Comparison of ENCODE assay signal across 20 cellular contexts in the genomic region with DNA sequence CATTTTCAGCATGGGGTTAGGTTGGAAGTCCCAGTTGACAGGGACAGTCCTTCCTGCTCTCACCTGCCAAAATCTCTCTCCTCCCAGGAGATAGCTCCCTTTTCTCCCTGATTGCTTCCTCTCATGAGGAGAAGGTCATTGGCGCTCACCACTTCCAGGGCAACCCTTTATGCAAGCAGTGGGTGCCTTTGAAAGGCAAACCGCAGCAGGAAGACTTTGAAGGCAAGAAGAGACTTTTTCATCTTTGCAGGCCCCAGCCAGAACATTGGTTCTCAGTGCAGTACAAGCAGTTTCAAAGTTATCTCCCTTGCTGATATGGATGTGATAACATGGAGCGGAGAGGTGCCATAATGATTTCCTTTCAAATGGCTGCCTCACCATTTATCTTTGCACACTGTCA.
"Had no signal": no experiment of that assay in that cellular context is flagged by ENCODE, and none has a peak within 500 bp of the region (broad histone marks: within the 10 kb centered on the region; RNA-seq: fewer than 3 reads in every experiment).

No MANE protein-coding gene starts in this region.

- DNase-seq: KBM-7, MV-4-11, NCI-H1048, NCI-H1105 treated with DMSO at 0.1 percent for 48 hours, NCI-H1417 treated with DMSO at 0.1 percent for 48 hours, NCI-H146, NCI-H1694 treated with DMSO at 0.1 percent for 48 hours, NCI-H1930, NCI-H2081, NCI-H2107, NCI-H2227 treated with DMSO at 0.1 percent for 48 hours, NCI-H524, NCI-H526 treated with DMSO at 0.1 percent for 48 hours, NCI-H748 treated with DMSO at 0.1 percent for 48 hours, Right ventricle myocardium superior, RPMI8226, SIG-M5 had no signal

- H3K4me3 ChIP-seq: SJSA1, SK-N-MC had no signal

- H3K36me3 ChIP-seq: SJSA1 had no signal

- H3K27me3 ChIP-seq: SJSA1 had no signal

- H3K9me3 ChIP-seq: SJSA1 had no signal

- H3K27ac ChIP-seq: HL-60, SJSA1, SK-N-MC had no signal
